8 cellular contexts compared by ENCODE assay signal in the genomic region with DNA sequence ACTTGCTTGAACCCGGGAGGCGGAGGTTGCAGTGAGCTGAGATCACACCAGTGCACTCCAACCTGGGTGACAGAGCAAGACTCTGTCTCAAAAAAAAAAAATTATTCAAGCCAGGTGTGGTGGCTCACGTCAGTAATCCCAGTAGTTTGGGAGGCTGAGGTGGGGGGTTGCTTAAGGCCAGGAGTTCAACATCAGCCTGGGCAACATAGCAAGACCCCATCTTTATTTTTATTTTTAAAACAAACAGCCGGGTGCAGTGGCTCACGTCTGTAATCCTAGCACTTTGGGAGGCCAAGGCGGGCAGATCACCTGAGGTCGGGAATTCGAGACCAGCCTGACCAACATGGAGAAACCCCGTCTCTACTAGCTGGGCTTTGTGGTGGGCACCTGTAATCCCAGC. TPM values are rescaled to one million over a fixed set of nuclear protein-coding genes. Genes with fewer than 3 reads are reported as not detected.
"Had no signal": no experiment of that assay in that cellular context is flagged by ENCODE, and none has a peak within 500 bp of the region (broad histone marks: within the 10 kb centered on the region; RNA-seq: fewer than 3 reads in every experiment).

No MANE protein-coding gene starts in this region.

RNA-seq across cellular contexts. Expression of a gene that starts 12.0 kb away (rescaled TPM):
- total RNA-seq: adrenal gland, aorta, ascending aorta, astrocyte, bronchial epithelial cell, cardiac septum, cerebellum, chondrocyte had no signal
- polyA plus RNA-seq: adrenal gland, aorta had no signal
